23 cellular contexts compared by ENCODE assay signal in genomic region chr18:12441475-12442035, GRCh38. TPM values are rescaled to one million over a fixed set of nuclear protein-coding genes. Genes with fewer than 3 reads are reported as not detected.
"Had no signal": no experiment of that assay in that cellular context is flagged by ENCODE, and none has a peak within 500 bp of the region (broad histone marks: within the 10 kb centered on the region; RNA-seq: fewer than 3 reads in every experiment).

No MANE protein-coding gene starts in this region.

- H3K4me3 Mint-ChIP-seq: activated naive CD8-positive, alpha-beta T cell treated with anti-CD3 and anti-CD28 coated beads for 36 hours; activated T-cell treated with anti-CD3 and anti-CD28 coated beads, Interleukin-2, amount 50 U/mL, for 4 hours; central memory CD8-positive, alpha-beta T cell; nephron progenitor cell; T-helper 1 cell treated with Interleukin-12 subunit alpha and Interleukin-12 subunit beta and Interleukin-4 antibody, amounts not matched to agents 30 μg/mL and 1 μg/mL, for 36 hours; WTC11 had no signal

- H3K27ac Mint-ChIP-seq: activated naive CD8-positive, alpha-beta T cell treated with anti-CD3 and anti-CD28 coated beads for 36 hours; activated T-helper 2 cell treated with anti-CD3 and anti-CD28 coated beads, Interferon-gamma antibody, Interleukin-2, Interleukin-4, amounts not matched to agents 10 μg/mL and 5 μg/mL and 100 μg/mL, durations not matched to agents 14 hours and 24 hours and 36 hours; nephron progenitor cell; T-helper 1 cell treated with Interleukin-12 subunit alpha and Interleukin-12 subunit beta and Interleukin-4 antibody, amounts not matched to agents 30 μg/mL and 1 μg/mL, for 36 hours; WTC11 had no signal

- DNase-seq: activated CD8-positive, alpha-beta memory T cell treated with anti-CD3 and anti-CD28 coated beads, Interleukin-2, amount 50 U/mL, for 4 hours; activated naive CD4-positive, alpha-beta T cell; activated naive CD8-positive, alpha-beta T cell treated with anti-CD3 and anti-CD28 coated beads for 36 hours; activated T-cell treated with anti-CD3 and anti-CD28 coated beads, Interleukin-2, amount 50 U/mL, for 4 hours; esophagus squamous epithelium; heart left ventricle; islet precursor cell; left cardiac atrium; mesenchymal stem cell; nephron progenitor cell; occipital lobe; posterior cingulate gyrus; stimulated activated CD4-positive, alpha-beta T cell treated with anti-CD3 and anti-CD28 coated beads, Interleukin-2, amount 100 ng/mL, for 48 hours; stimulated activated naive CD4-positive, alpha-beta T cell; T1000; testis had no signal

- H3K4me1 Mint-ChIP-seq: nephron progenitor cell, WTC11 had no signal

- H3K9me3 Mint-ChIP-seq: activated T-helper 2 cell treated with anti-CD3 and anti-CD28 coated beads, Interferon-gamma antibody, Interleukin-2, Interleukin-4, amounts not matched to agents 10 μg/mL and 5 μg/mL and 100 μg/mL, durations not matched to agents 14 hours and 24 hours and 36 hours; central memory CD8-positive, alpha-beta T cell; T-helper 1 cell treated with Interleukin-12 subunit alpha and Interleukin-12 subunit beta and Interleukin-4 antibody, amounts not matched to agents 30 μg/mL and 1 μg/mL, for 36 hours had no signal

- ATAC-seq: activated T-cell treated with anti-CD3 and anti-CD28 coated beads, Interleukin-2, amount 50 U/mL, for 4 hours; gastroesophageal sphincter; heart left ventricle; left cardiac atrium; sciatic nerve; WTC11 had no signal

- H3K27me3 Mint-ChIP-seq: activated naive CD8-positive, alpha-beta T cell treated with anti-CD3 and anti-CD28 coated beads for 36 hours; central memory CD8-positive, alpha-beta T cell had no signal

RNA-seq across cellular contexts. Expression of gene PRELID3A, which starts 33.8 kb away (rescaled TPM):
- total RNA-seq: mononuclear cell had no signal
